ENCODE assay signal across 8 cellular contexts in genomic region chr15:70099167-70099965, GRCh38. TPM values are rescaled to one million over a fixed set of nuclear protein-coding genes. Genes with fewer than 3 reads are reported as not detected.
A peak's percentile ranks its signal among the peaks of the same experiment; 100 is the strongest.
DNase-seq lines count a peak whose midpoint lies in the region; ATAC-seq and FAIRE-seq lines count a peak whose summit lies in the region.

No MANE protein-coding gene starts in this region.

- peak overlapping the region; percentile 85 for H3K4me3 Mint-ChIP-seq in activated CD8-positive, alpha-beta memory T cell treated with anti-CD3 and anti-CD28 coated beads, Interleukin-2, amount 10 ng/mL, durations not matched to agents 7 days and 5 days
- peak overlapping the region; percentile 99 to 100 for H3K4me3 Mint-ChIP-seq in effector memory CD8-positive, alpha-beta T cell
- H3K4me3 Mint-ChIP-seq in memory B cell, result peak overlapping the region; percentile 94

- CTCF ChIA-PET in activated CD8-positive, alpha-beta memory T cell treated with anti-CD3 and anti-CD28 coated beads, Interleukin-2, amount 10 ng/mL, durations not matched to agents 7 days and 5 days (lab: Charles Lee), result interaction anchor here (0.7 to 3.5 kb wide), 8 partner anchors 11 to 637 kb away, joined by 3 to 19 read pairs (median 5); no protein-coding TSS in a partner anchor

- H3K27ac Mint-ChIP-seq in activated CD8-positive, alpha-beta memory T cell treated with anti-CD3 and anti-CD28 coated beads, Interleukin-2, amount 10 ng/mL, durations not matched to agents 7 days and 5 days, result peak overlapping the region; percentile 97
- H3K27ac Mint-ChIP-seq in effector memory CD8-positive, alpha-beta T cell, result peak overlapping the region; percentile 99
- H3K27ac Mint-ChIP-seq in memory B cell, result peak overlapping the region; percentile 96

- H3K27me3 Mint-ChIP-seq in activated CD8-positive, alpha-beta memory T cell treated with anti-CD3 and anti-CD28 coated beads, Interleukin-2, amount 10 ng/mL, durations not matched to agents 7 days and 5 days, result peaks cover 31% of the 10 kb centered on the region
- H3K27me3 Mint-ChIP-seq in effector memory CD8-positive, alpha-beta T cell, result peaks cover 0 to 8% of the 10 kb centered on the region in 2 donors
- no peaks in the 10 kb centered on the region for H3K27me3 Mint-ChIP-seq in memory B cell

- ATAC-seq in GM21360 (IDR thresholded peaks at IDR 0.05; ENCODE audit: unreplicated experiment) (peak; percentile 46), memory B cell (ENCODE audit: low read depth) (peak; percentile 58)
- ATAC-seq in activated CD8-positive, alpha-beta memory T cell treated with anti-CD3 and anti-CD28 coated beads, Interleukin-2, amount 10 ng/mL, durations not matched to agents 7 days and 5 days, result peak; percentile 54
- ATAC-seq in effector memory CD8-positive, alpha-beta T cell (replicated peaks), result peak; percentile 59

- FAIRE-seq in HTR-8/SVneo (lab: Jason Lieb, UNC), result peak; percentile 99

- no peaks in the 10 kb centered on the region for H3K9me3 Mint-ChIP-seq in activated CD8-positive, alpha-beta memory T cell treated with anti-CD3 and anti-CD28 coated beads, Interleukin-2, amount 10 ng/mL, durations not matched to agents 7 days and 5 days (ENCODE audit: low read depth)
- no peaks in the 10 kb centered on the region for H3K9me3 Mint-ChIP-seq in effector memory CD8-positive, alpha-beta T cell
- H3K9me3 Mint-ChIP-seq in memory B cell, result no peaks in the 10 kb centered on the region

- peaks cover 4% of the 10 kb centered on the region for H3K36me3 Mint-ChIP-seq in activated CD8-positive, alpha-beta memory T cell treated with anti-CD3 and anti-CD28 coated beads, Interleukin-2, amount 10 ng/mL, durations not matched to agents 7 days and 5 days
- H3K36me3 Mint-ChIP-seq in effector memory CD8-positive, alpha-beta T cell (ENCODE audit: insufficient read depth), result peaks cover 45% of the 10 kb centered on the region
- peaks cover 10% of the 10 kb centered on the region for H3K36me3 Mint-ChIP-seq in memory B cell

- DNase-seq in CMK (ENCODE audit: low read depth) (peak; percentile 99), HTR-8/SVneo (ENCODE audit: insufficient read length, low spot score) (peak; percentile 100), NOMO-1 treated with DMSO at 0.1 percent for 48 hours (lab: John Stamatoyannopoulos, UW; ENCODE audit: unreplicated experiment) (peak; percentile 95), memory B cell (ENCODE audit: low spot score in 2 of 2) (peak; percentile 100)
- DNase-seq in activated CD8-positive, alpha-beta memory T cell treated with anti-CD3 and anti-CD28 coated beads, Interleukin-2, amount 10 ng/mL, durations not matched to agents 7 days and 5 days, result peak; percentile 99
- DNase-seq in effector memory CD8-positive, alpha-beta T cell, result peak; percentile 100
- DNase-seq in stimulated activated CD8-positive, alpha-beta memory T cell treated with anti-CD3 and anti-CD28 coated beads, Interleukin-12 subunit alpha, Interleukin-12 subunit beta, amount 100 ng/mL, for 1 hour (ENCODE audit: low read depth), result peak; percentile 100

- H3K4me1 Mint-ChIP-seq in activated CD8-positive, alpha-beta memory T cell treated with anti-CD3 and anti-CD28 coated beads, Interleukin-2, amount 10 ng/mL, durations not matched to agents 7 days and 5 days, result peaks cover 50% of the 10 kb centered on the region
- H3K4me1 Mint-ChIP-seq in effector memory CD8-positive, alpha-beta T cell (ENCODE audit: low read depth in 2 of 2), result peaks cover 31 to 39% of the 10 kb centered on the region in 2 donors
- peaks cover 23% of the 10 kb centered on the region for H3K4me1 Mint-ChIP-seq in memory B cell

RNA-seq across cellular contexts. Expression of gene TLE3, which starts 1.6 kb away (rescaled TPM):
- total RNA-seq in activated CD8-positive, alpha-beta memory T cell treated with anti-CD3 and anti-CD28 coated beads, Interleukin-2, amount 10 ng/mL, durations not matched to agents 7 days and 5 days, result 10 to 100 TPM; 48.8 to 53.5 TPM

Comparison
In these comparisons a context has a peak if more than half of its experiments do, and no peak if none do; other contexts are left out.
1. Peak in every context shown above with its lines: DNase-seq and ATAC-seq.